1 cellular context compared by ENCODE assay signal in genomic region chr2:219176818-219177593, GRCh38.
TF ChIP-seq lines count a peak whose summit lies in the region.

TSS of gene CNPPD1 (minus strand) at chr2:219176925. CDS start at chr2:219176828, 97 bp downstream.

TF ChIP-seq in HepG2, 621 proteins besides CTCF, POLR2A, EP300 and RAD21 (continued from another document and continues in another):
- TF ChIP-seq RFX1 (IDR thresholded peaks at IDR 0.05) = no peak
- TF ChIP-seq GATAD2A (CRISPR knock-in tag; IDR thresholded peaks at IDR 0.05) = peak; percentile 38; the same call in 1 of the 2 replicates
- TF ChIP-seq MYNN (CRISPR knock-in tag; IDR thresholded peaks at IDR 0.05; ENCODE audit: low read depth) = no peak; the same call in 1 of the 2 replicates
- TF ChIP-seq ZNF615 (CRISPR knock-in tag; IDR thresholded peaks at IDR 0.05; ENCODE audit: borderline replicate concordance) = no peak
- TF ChIP-seq, protein P1, sequence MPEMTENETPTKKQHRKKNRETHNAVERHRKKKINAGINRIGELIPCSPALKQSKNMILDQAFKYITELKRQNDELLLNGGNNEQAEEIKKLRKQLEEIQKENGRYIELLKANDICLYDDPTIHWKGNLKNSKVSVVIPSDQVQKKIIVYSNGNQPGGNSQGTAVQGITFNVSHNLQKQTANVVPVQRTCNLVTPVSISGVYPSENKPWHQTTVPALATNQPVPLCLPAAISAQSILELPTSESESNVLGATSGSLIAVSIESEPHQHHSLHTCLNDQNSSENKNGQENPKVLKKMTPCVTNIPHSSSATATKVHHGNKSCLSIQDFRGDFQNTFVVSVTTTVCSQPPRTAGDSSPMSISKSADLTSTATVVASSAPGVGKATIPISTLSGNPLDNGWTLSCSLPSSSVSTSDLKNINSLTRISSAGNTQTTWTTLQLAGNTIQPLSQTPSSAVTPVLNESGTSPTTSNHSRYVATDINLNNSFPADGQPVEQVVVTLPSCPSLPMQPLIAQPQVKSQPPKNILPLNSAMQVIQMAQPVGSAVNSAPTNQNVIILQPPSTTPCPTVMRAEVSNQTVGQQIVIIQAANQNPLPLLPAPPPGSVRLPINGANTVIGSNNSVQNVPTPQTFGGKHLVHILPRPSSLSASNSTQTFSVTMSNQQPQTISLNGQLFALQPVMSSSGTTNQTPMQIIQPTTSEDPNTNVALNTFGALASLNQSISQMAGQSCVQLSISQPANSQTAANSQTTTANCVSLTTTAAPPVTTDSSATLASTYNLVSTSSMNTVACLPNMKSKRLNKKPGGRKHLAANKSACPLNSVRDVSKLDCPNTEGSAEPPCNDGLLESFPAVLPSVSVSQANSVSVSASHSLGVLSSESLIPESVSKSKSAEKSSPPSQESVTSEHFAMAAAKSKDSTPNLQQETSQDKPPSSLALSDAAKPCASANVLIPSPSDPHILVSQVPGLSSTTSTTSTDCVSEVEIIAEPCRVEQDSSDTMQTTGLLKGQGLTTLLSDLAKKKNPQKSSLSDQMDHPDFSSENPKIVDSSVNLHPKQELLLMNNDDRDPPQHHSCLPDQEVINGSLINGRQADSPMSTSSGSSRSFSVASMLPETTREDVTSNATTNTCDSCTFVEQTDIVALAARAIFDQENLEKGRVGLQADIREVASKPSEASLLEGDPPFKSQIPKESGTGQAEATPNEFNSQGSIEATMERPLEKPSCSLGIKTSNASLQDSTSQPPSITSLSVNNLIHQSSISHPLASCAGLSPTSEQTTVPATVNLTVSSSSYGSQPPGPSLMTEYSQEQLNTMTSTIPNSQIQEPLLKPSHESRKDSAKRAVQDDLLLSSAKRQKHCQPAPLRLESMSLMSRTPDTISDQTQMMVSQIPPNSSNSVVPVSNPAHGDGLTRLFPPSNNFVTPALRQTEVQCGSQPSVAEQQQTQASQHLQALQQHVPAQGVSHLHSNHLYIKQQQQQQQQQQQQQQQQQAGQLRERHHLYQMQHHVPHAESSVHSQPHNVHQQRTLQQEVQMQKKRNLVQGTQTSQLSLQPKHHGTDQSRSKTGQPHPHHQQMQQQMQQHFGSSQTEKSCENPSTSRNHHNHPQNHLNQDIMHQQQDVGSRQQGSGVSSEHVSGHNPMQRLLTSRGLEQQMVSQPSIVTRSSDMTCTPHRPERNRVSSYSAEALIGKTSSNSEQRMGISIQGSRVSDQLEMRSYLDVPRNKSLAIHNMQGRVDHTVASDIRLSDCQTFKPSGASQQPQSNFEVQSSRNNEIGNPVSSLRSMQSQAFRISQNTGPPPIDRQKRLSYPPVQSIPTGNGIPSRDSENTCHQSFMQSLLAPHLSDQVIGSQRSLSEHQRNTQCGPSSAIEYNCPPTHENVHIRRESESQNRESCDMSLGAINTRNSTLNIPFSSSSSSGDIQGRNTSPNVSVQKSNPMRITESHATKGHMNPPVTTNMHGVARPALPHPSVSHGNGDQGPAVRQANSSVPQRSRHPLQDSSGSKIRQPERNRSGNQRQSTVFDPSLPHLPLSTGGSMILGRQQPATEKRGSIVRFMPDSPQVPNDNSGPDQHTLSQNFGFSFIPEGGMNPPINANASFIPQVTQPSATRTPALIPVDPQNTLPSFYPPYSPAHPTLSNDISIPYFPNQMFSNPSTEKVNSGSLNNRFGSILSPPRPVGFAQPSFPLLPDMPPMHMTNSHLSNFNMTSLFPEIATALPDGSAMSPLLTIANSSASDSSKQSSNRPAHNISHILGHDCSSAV (CRISPR knock-in tag; IDR thresholded peaks at IDR 0.05; ENCODE audit: borderline replicate concordance) = 0 out of 2 replicates have a peak, but pooled peaks have one; percentile 96
- TF ChIP-seq MTF1 (CRISPR knock-in tag; IDR thresholded peaks at IDR 0.05) = peak; percentile 75; the same call in 1 of the 2 replicates
- TF ChIP-seq SIN3A (IDR thresholded peaks at IDR 0.05; ENCODE audit: borderline replicate concordance, low read depth, low read length) = no peak; the same call in none of the 2 replicates
- TF ChIP-seq, protein P2, sequence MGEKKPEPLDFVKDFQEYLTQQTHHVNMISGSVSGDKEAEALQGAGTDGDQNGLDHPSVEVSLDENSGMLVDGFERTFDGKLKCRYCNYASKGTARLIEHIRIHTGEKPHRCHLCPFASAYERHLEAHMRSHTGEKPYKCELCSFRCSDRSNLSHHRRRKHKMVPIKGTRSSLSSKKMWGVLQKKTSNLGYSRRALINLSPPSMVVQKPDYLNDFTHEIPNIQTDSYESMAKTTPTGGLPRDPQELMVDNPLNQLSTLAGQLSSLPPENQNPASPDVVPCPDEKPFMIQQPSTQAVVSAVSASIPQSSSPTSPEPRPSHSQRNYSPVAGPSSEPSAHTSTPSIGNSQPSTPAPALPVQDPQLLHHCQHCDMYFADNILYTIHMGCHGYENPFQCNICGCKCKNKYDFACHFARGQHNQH (CRISPR knock-in tag; IDR thresholded peaks at IDR 0.05) = peak; percentile 94
- TF ChIP-seq ZNF230 (CRISPR knock-in tag; IDR thresholded peaks at IDR 0.05) = peak; percentile 94
- TF ChIP-seq THAP11 (CRISPR knock-in tag; IDR thresholded peaks at IDR 0.05) = peak; percentile 91
- TF ChIP-seq TOE1 (CRISPR knock-in tag; IDR thresholded peaks at IDR 0.05) = peak; percentile 84; the same call in 1 of the 2 replicates
- peak; percentile 60 for TF ChIP-seq HIVEP1 (CRISPR knock-in tag; IDR thresholded peaks at IDR 0.05)
- TF ChIP-seq NR2F6 (IDR thresholded peaks at IDR 0.05) = no peak
- TF ChIP-seq NR2F6 (CRISPR knock-in tag; IDR thresholded peaks at IDR 0.05) = peak; percentile 59; the same call in 1 of the 2 replicates
- no peak for TF ChIP-seq SOX6 (IDR thresholded peaks at IDR 0.05)
- TF ChIP-seq SOX6 (CRISPR knock-in tag; IDR thresholded peaks at IDR 0.05) = peak; percentile 51
- TF ChIP-seq, protein P3, sequence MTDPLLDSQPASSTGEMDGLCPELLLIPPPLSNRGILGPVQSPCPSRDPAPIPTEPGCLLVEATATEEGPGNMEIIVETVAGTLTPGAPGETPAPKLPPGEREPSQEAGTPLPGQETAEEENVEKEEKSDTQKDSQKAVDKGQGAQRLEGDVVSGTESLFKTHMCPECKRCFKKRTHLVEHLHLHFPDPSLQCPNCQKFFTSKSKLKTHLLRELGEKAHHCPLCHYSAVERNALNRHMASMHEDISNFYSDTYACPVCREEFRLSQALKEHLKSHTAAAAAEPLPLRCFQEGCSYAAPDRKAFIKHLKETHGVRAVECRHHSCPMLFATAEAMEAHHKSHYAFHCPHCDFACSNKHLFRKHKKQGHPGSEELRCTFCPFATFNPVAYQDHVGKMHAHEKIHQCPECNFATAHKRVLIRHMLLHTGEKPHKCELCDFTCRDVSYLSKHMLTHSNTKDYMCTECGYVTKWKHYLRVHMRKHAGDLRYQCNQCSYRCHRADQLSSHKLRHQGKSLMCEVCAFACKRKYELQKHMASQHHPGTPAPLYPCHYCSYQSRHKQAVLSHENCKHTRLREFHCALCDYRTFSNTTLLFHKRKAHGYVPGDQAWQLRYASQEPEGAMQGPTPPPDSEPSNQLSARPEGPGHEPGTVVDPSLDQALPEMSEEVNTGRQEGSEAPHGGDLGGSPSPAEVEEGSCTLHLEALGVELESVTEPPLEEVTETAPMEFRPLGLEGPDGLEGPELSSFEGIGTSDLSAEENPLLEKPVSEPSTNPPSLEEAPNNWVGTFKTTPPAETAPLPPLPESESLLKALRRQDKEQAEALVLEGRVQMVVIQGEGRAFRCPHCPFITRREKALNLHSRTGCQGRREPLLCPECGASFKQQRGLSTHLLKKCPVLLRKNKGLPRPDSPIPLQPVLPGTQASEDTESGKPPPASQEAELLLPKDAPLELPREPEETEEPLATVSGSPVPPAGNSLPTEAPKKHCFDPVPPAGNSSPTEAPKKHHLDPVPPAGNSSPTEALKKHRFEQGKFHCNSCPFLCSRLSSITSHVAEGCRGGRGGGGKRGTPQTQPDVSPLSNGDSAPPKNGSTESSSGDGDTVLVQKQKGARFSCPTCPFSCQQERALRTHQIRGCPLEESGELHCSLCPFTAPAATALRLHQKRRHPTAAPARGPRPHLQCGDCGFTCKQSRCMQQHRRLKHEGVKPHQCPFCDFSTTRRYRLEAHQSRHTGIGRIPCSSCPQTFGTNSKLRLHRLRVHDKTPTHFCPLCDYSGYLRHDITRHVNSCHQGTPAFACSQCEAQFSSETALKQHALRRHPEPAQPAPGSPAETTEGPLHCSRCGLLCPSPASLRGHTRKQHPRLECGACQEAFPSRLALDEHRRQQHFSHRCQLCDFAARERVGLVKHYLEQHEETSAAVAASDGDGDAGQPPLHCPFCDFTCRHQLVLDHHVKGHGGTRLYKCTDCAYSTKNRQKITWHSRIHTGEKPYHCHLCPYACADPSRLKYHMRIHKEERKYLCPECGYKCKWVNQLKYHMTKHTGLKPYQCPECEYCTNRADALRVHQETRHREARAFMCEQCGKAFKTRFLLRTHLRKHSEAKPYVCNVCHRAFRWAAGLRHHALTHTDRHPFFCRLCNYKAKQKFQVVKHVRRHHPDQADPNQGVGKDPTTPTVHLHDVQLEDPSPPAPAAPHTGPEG (CRISPR knock-in tag; IDR thresholded peaks at IDR 0.05) = peak; percentile 76
- TF ChIP-seq FOXA1 (IDR thresholded peaks at IDR 0.05) = no peak
- peak; percentile 59 for TF ChIP-seq FOXA1 (CRISPR knock-in tag; IDR thresholded peaks at IDR 0.05)
- no peak; a peak in 1 of 4 replicates for TF ChIP-seq NR2F1 (CRISPR knock-in tag; IDR thresholded peaks at IDR 0.05)
- TF ChIP-seq, protein P4, sequence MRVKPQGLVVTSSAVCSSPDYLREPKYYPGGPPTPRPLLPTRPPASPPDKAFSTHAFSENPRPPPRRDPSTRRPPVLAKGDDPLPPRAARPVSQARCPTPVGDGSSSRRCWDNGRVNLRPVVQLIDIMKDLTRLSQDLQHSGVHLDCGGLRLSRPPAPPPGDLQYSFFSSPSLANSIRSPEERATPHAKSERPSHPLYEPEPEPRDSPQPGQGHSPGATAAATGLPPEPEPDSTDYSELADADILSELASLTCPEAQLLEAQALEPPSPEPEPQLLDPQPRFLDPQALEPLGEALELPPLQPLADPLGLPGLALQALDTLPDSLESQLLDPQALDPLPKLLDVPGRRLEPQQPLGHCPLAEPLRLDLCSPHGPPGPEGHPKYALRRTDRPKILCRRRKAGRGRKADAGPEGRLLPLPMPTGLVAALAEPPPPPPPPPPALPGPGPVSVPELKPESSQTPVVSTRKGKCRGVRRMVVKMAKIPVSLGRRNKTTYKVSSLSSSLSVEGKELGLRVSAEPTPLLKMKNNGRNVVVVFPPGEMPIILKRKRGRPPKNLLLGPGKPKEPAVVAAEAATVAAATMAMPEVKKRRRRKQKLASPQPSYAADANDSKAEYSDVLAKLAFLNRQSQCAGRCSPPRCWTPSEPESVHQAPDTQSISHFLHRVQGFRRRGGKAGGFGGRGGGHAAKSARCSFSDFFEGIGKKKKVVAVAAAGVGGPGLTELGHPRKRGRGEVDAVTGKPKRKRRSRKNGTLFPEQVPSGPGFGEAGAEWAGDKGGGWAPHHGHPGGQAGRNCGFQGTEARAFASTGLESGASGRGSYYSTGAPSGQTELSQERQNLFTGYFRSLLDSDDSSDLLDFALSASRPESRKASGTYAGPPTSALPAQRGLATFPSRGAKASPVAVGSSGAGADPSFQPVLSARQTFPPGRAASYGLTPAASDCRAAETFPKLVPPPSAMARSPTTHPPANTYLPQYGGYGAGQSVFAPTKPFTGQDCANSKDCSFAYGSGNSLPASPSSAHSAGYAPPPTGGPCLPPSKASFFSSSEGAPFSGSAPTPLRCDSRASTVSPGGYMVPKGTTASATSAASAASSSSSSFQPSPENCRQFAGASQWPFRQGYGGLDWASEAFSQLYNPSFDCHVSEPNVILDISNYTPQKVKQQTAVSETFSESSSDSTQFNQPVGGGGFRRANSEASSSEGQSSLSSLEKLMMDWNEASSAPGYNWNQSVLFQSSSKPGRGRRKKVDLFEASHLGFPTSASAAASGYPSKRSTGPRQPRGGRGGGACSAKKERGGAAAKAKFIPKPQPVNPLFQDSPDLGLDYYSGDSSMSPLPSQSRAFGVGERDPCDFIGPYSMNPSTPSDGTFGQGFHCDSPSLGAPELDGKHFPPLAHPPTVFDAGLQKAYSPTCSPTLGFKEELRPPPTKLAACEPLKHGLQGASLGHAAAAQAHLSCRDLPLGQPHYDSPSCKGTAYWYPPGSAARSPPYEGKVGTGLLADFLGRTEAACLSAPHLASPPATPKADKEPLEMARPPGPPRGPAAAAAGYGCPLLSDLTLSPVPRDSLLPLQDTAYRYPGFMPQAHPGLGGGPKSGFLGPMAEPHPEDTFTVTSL (CRISPR knock-in tag; IDR thresholded peaks at IDR 0.05; ENCODE audit: borderline replicate concordance) = peak; percentile 80
- TF ChIP-seq YEATS2 (CRISPR knock-in tag; IDR thresholded peaks at IDR 0.05; ENCODE audit: borderline replicate concordance) = peak; percentile 46; the same call in 1 of the 2 replicates
- TF ChIP-seq ZBTB42 (CRISPR knock-in tag; IDR thresholded peaks at IDR 0.05) = peak; percentile 91
- peak; percentile 99 for TF ChIP-seq NR0B2 (CRISPR knock-in tag; IDR thresholded peaks at IDR 0.05)
- peak; percentile 74; the same call in 1 of the 2 replicates for TF ChIP-seq ZNF281 (CRISPR knock-in tag; IDR thresholded peaks at IDR 0.05; ENCODE audit: borderline replicate concordance)
